ENCODE assay signal across 8 cellular contexts in genomic region chr7:65981965-65982792, GRCh38. TPM values are rescaled to one million over a fixed set of nuclear protein-coding genes. Genes with fewer than 3 reads are reported as not detected.
DNase-seq lines count a peak whose midpoint lies in the region; ATAC-seq, FAIRE-seq and TF ChIP-seq lines count a peak whose summit lies in the region.

GUSB (minus strand) TSS chr7:65982213; CDS start chr7:65982183, 30 bp downstream.

- H3K4me3 Mint-ChIP-seq in endothelial cell (ENCODE audit: unreplicated experiment) (peak within 1 kb of the TSS; percentile 86), mesothelial cell of epicardium (peak within 1 kb of the TSS; percentile 67)

- ATAC-seq in GM21526 (IDR thresholded peaks at IDR 0.05; ENCODE audit: low FRiP score, unreplicated experiment): peak; percentile 78

- H3K4me1 ChIP-seq in OCI-LY3 (ENCODE audit: low read length): peaks cover 11% of the 10 kb centered on the region

- no peaks in the 10 kb centered on the region for H3K36me3 Mint-ChIP-seq in endothelial cell (ENCODE audit: low read depth, unreplicated experiment)
- H3K36me3 Mint-ChIP-seq in mesothelial cell of epicardium: peaks cover 6% of the 10 kb centered on the region

- TF ChIP-seq CTCF in D721Med (IDR thresholded peaks at IDR 0.05; ENCODE audit: insufficient read depth, missing control alignments): no peak
- no peak for TF ChIP-seq CTCF in OCI-LY3 (IDR thresholded peaks at IDR 0.05; ENCODE audit: low read depth, low read length)
- TF ChIP-seq CTCF in endothelial cell (IDR thresholded peaks at IDR 0.05; ENCODE audit: unreplicated experiment): no peak
- TF ChIP-seq CTCF in mesothelial cell of epicardium (IDR thresholded peaks at IDR 0.05; ENCODE audit: unreplicated experiment): no peak

- DNase-seq in D721Med (ENCODE audit: insufficient read length, low spot score): peak; percentile 94
- peak; percentile 92 for DNase-seq in HuH-7.5 (ENCODE audit: low spot score)
- peak; percentile 95 for DNase-seq in activated CD8-positive, alpha-beta memory T cell treated with anti-CD3 and anti-CD28 coated beads, Interleukin-2, amount 50 U/mL, for 48 hours
- peak; percentile 90 for DNase-seq in endothelial cell (ENCODE audit: low spot score)
- DNase-seq in mesothelial cell of epicardium (ENCODE audit: low spot score in 2 of 2, unreplicated experiment in 2 of 2): peak; percentile 72 to 89
- DNase-seq in stimulated activated CD8-positive, alpha-beta memory T cell treated with anti-CD3 and anti-CD28 coated beads, Interleukin-15, amount 100 ng/mL, for 4 hours (ENCODE audit: low read depth in 2 of 2): peak; percentile 73 to 79

- H3K9me3 Mint-ChIP-seq in endothelial cell (ENCODE audit: unreplicated experiment): no peaks in the 10 kb centered on the region
- H3K9me3 Mint-ChIP-seq in mesothelial cell of epicardium: no peaks in the 10 kb centered on the region

- H3K27me3 Mint-ChIP-seq in endothelial cell (ENCODE audit: unreplicated experiment): no peaks in the 10 kb centered on the region
- no peaks in the 10 kb centered on the region for H3K27me3 Mint-ChIP-seq in mesothelial cell of epicardium (ENCODE audit: low read depth)

- H3K36me3 ChIP-seq in OCI-LY3 (replicated peaks; ENCODE audit: low read depth, low read length): peaks cover 6% of the 10 kb centered on the region

- peaks cover 5% of the 10 kb centered on the region; the same call in 1 of the 2 replicates for H4K20me1 ChIP-seq in OCI-LY3 (ENCODE audit: insufficient read depth, low read length)

- peak within 1 kb of the TSS; percentile 99 for H2AFZ ChIP-seq in OCI-LY3 (ENCODE audit: low read depth, low read length)

- FAIRE-seq in D721Med (lab: Jason Lieb, UNC): no peak

- H3K27me3 ChIP-seq in OCI-LY3 (ENCODE audit: low read depth, low read length): no peaks in the 10 kb centered on the region

- H3K4me3 ChIP-seq in OCI-LY3 (ENCODE audit: low read length): peak within 1 kb of the TSS; percentile 93

- H3K4me2 ChIP-seq in OCI-LY3 (ENCODE audit: low read length): peak within 1 kb of the TSS; percentile 95

- H3K4me1 Mint-ChIP-seq in endothelial cell (ENCODE audit: unreplicated experiment): no peaks in the 10 kb centered on the region
- no peaks in the 10 kb centered on the region for H3K4me1 Mint-ChIP-seq in mesothelial cell of epicardium

- H3K9me3 ChIP-seq in OCI-LY3 (ENCODE audit: insufficient read depth, low read length): no peaks in the 10 kb centered on the region

- H3K27ac Mint-ChIP-seq in endothelial cell (ENCODE audit: unreplicated experiment): no peak within 1 kb of the TSS
- peak within 1 kb of the TSS; percentile 66 for H3K27ac Mint-ChIP-seq in mesothelial cell of epicardium

- peaks cover 34% of the 10 kb centered on the region for H3K79me2 ChIP-seq in OCI-LY3 (ENCODE audit: low read length)

- peak within 1 kb of the TSS; percentile 91 for H3K9ac ChIP-seq in OCI-LY3 (ENCODE audit: low read length)

- peak within 1 kb of the TSS; percentile 50 for H3K27ac ChIP-seq in OCI-LY3 (ENCODE audit: low read length)

RNA-seq across cellular contexts. Expression of gene GUSB, which starts in this region (rescaled TPM):
- total RNA-seq in endothelial cell (ENCODE audit: unreplicated experiment): 53.6 TPM
- total RNA-seq in mesothelial cell of epicardium: 39.3 to 42.1 TPM (median 39.4 TPM) in 3 replicates

Comparison
In these comparisons a context has a peak if more than half of its experiments do, and no peak if none do; other contexts are left out.
1. Peak in every context shown above with its lines: DNase-seq, ATAC-seq, H3K4me3 ChIP-seq and H3K27ac ChIP-seq.